ENCODE assay signal across 1 cellular context in genomic region chr2:234565842-234566619, GRCh38.
TF ChIP-seq lines count a peak whose summit lies in the region.

No MANE protein-coding gene starts in this region.

TF ChIP-seq in HepG2, 621 proteins besides CTCF, POLR2A, EP300 and RAD21 (continued from another document):
- TF ChIP-seq HNF4G (IDR thresholded peaks at IDR 0.05; ENCODE audit: borderline replicate concordance, low read depth, low read length) (peak; percentile 8; the same call in 1 of the 2 replicates), HNF4G (CRISPR knock-in tag; IDR thresholded peaks at IDR 0.05; ENCODE audit: borderline replicate concordance, low read depth) (no peak), RORA (CRISPR knock-in tag; IDR thresholded peaks at IDR 0.05) (peak; percentile 68; the same call in 1 of the 2 replicates), HINFP (CRISPR knock-in tag; IDR thresholded peaks at IDR 0.05; ENCODE audit: low read depth) (0 out of 2 replicates have a peak, but pooled peaks have one; percentile 19), RXRB (CRISPR knock-in tag; IDR thresholded peaks at IDR 0.05; ENCODE audit: borderline replicate concordance) (peak; percentile 16; the same call in 1 of the 2 replicates), GRHL1 (CRISPR knock-in tag; conservative IDR thresholded peaks at IDR 0.05) (no peak), WIZ (CRISPR knock-in tag; IDR thresholded peaks at IDR 0.05) (no peak), HOMEZ (CRISPR knock-in tag; IDR thresholded peaks at IDR 0.05; ENCODE audit: low read depth) (no peak), ZNF230 (CRISPR knock-in tag; IDR thresholded peaks at IDR 0.05) (no peak), SOX13 (IDR thresholded peaks at IDR 0.05) (peak; percentile 27; the same call in 1 of the 2 replicates), SOX13 (CRISPR knock-in tag; conservative IDR thresholded peaks at IDR 0.05 in 1 of 2, IDR thresholded peaks at IDR 0.05 in 1 of 2) (peak in 1 of 2 experiments; percentile 89; a peak in 2 of 4 replicates), NCOR1 (IDR thresholded peaks at IDR 0.05; ENCODE audit: borderline replicate concordance, low read length) (peak; percentile 16; the same call in 1 of the 2 replicates), ZNF18 (CRISPR knock-in tag; IDR thresholded peaks at IDR 0.05; ENCODE audit: insufficient replicate concordance) (no peak), RERE (CRISPR knock-in tag; IDR thresholded peaks at IDR 0.05; ENCODE audit: low read depth) (no peak), KLF16 (CRISPR knock-in tag; IDR thresholded peaks at IDR 0.05) (no peak), TEAD3 (CRISPR knock-in tag; optimal IDR thresholded peaks at IDR 0.05; ENCODE audit: borderline replicate concordance) (peak; percentile 12), ZNF644 (CRISPR knock-in tag; IDR thresholded peaks at IDR 0.05; ENCODE audit: low read depth) (no peak), ZNF460 (CRISPR knock-in tag; IDR thresholded peaks at IDR 0.05; ENCODE audit: borderline replicate concordance) (0 out of 2 replicates have a peak, but pooled peaks have one; percentile 13), ZBTB4 (CRISPR knock-in tag; IDR thresholded peaks at IDR 0.05; ENCODE audit: borderline replicate concordance) (no peak), HMGA1 (CRISPR knock-in tag; conservative IDR thresholded peaks at IDR 0.05) (no peak), POGZ (CRISPR knock-in tag; IDR thresholded peaks at IDR 0.05) (peak; percentile 16; the same call in 1 of the 2 replicates), UBTF (CRISPR knock-in tag; IDR thresholded peaks at IDR 0.05) (no peak), ARNT2 (CRISPR knock-in tag; IDR thresholded peaks at IDR 0.05; ENCODE audit: low read depth) (no peak)
